17 cellular contexts compared by ENCODE assay signal in the genomic region with DNA sequence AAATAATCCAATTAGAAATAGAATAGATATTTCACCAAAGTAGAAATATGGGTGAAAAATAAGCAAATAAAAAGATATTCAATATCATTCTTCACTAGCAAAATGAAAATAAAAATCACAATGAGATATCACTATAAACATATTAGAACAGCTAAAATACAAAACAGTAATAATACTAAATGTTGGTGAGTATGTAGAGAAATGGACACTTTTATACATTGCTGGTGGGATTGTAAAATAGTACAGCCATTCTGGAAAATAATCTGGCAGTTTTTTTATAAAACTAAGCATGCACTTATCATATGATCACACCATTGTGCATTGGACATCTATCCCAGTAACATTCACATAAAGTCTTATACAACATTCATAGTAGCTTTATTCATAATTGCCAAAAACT.
A peak's percentile ranks its signal among the peaks of the same experiment; 100 is the strongest.
DNase-seq lines count a peak whose midpoint lies in the region; ATAC-seq and TF ChIP-seq lines count a peak whose summit lies in the region.
"Had no signal": no experiment of that assay in that cellular context is flagged by ENCODE, and none has a peak within 500 bp of the region (broad histone marks: within the 10 kb centered on the region; RNA-seq: fewer than 3 reads in every experiment).

No MANE protein-coding gene starts in this region.

- H3K4me3 ChIP-seq in esophagus squamous epithelium: no peak overlapping the region
- no peak overlapping the region for H3K4me3 ChIP-seq in esophagus muscularis mucosa

- no peak overlapping the region for H3K27ac ChIP-seq in CD4-positive, alpha-beta T cell (ENCODE audit: low read depth, low read length)
- H3K27ac ChIP-seq in esophagus squamous epithelium (no peak overlapping the region), esophagus muscularis mucosa (replicated peaks in 1 of 4) (no peak overlapping the region)

- TF ChIP-seq EP300 in esophagus muscularis mucosa (IDR thresholded peaks at IDR 0.05): no peak

- H3K4me1 ChIP-seq in esophagus squamous epithelium (no peaks in the 10 kb centered on the region), esophagus muscularis mucosa (no peaks in the 10 kb centered on the region)
- H3K4me1 ChIP-seq: Caco-2 had no signal

- ATAC-seq in activated CD8-positive, alpha-beta memory T cell treated with anti-CD3 and anti-CD28 coated beads, Interleukin-2, amount 10 ng/mL, durations not matched to agents 7 days and 5 days: no peak
- no peak for ATAC-seq in CD4-positive, alpha-beta T cell (ENCODE audit: poor library complexity)
- no peak for ATAC-seq in GM21447 (IDR thresholded peaks at IDR 0.05; ENCODE audit: unreplicated experiment)
- ATAC-seq: HepG2 had no signal

- H3K36me3 ChIP-seq in esophagus squamous epithelium: no peaks in the 10 kb centered on the region
- H3K36me3 ChIP-seq in esophagus muscularis mucosa: no peaks in the 10 kb centered on the region

- intact Hi-C loops in CD4-positive, alpha-beta T cell (cut with DNase I, micrococcal nuclease): loop anchor here (10.0 kb wide), 3 partner anchors 501 to 561 kb away; no protein-coding TSS in a partner anchor
- intact Hi-C loops in activated CD4-positive, alpha-beta memory T cell treated with anti-CD3 and anti-CD28 coated beads for 36 hours (cut with micrococcal nuclease): loop anchor here (10.0 kb wide), 1 partner anchor 729 kb away; the partner anchor contains the start of gene HNRNPC
- intact Hi-C loops in esophagus squamous epithelium (cut with DNase I) (no loop called here), esophagus muscularis mucosa (cut with DNase I) (no loop called here)

- H3K9me3 Mint-ChIP-seq in activated CD8-positive, alpha-beta memory T cell treated with anti-CD3 and anti-CD28 coated beads, Interleukin-2, amount 10 ng/mL, durations not matched to agents 7 days and 5 days (ENCODE audit: low read depth): no peaks in the 10 kb centered on the region
- H3K9me3 Mint-ChIP-seq in CD4-positive, alpha-beta T cell: no peaks in the 10 kb centered on the region
- H3K9me3 Mint-ChIP-seq in activated CD4-positive, alpha-beta memory T cell treated with anti-CD3 and anti-CD28 coated beads for 36 hours: no peaks in the 10 kb centered on the region
- no peaks in the 10 kb centered on the region for H3K9me3 Mint-ChIP-seq in activated naive CD8-positive, alpha-beta T cell treated with anti-CD3 and anti-CD28 coated beads for 36 hours
- H3K9me3 Mint-ChIP-seq: CD8-positive, alpha-beta memory T cell had no signal

- peak overlapping the region; percentile 71 for H3K27ac Mint-ChIP-seq in activated CD8-positive, alpha-beta memory T cell treated with anti-CD3 and anti-CD28 coated beads, Interleukin-2, amount 10 ng/mL, durations not matched to agents 7 days and 5 days
- H3K27ac Mint-ChIP-seq in CD4-positive, alpha-beta T cell: peak overlapping the region; percentile 57
- peak overlapping the region; percentile 83 for H3K27ac Mint-ChIP-seq in activated CD4-positive, alpha-beta memory T cell treated with anti-CD3 and anti-CD28 coated beads for 36 hours
- H3K27ac Mint-ChIP-seq in activated naive CD8-positive, alpha-beta T cell treated with anti-CD3 and anti-CD28 coated beads for 36 hours: peak overlapping the region; percentile 7
- H3K27ac Mint-ChIP-seq: B cell, HFFc6 had no signal

- DNase-seq in activated CD8-positive, alpha-beta memory T cell treated with anti-CD3 and anti-CD28 coated beads, Interleukin-2, amount 10 ng/mL, durations not matched to agents 7 days and 5 days: no peak
- DNase-seq in activated CD8-positive, alpha-beta memory T cell treated with anti-CD3 and anti-CD28 coated beads, Interleukin-2, amount 50 U/mL, for 48 hours: no peak
- no peak for DNase-seq in CD4-positive, alpha-beta T cell
- DNase-seq in activated CD4-positive, alpha-beta memory T cell treated with anti-CD3 and anti-CD28 coated beads for 36 hours: no peak
- no peak for DNase-seq in activated naive CD8-positive, alpha-beta T cell treated with anti-CD3 and anti-CD28 coated beads for 36 hours
- DNase-seq in esophagus squamous epithelium (lab: John Stamatoyannopoulos, UW): no peak
- DNase-seq in esophagus muscularis mucosa (ENCODE audit: extremely low spot score): no peak
- DNase-seq: C1 segment of cervical spinal cord; Caco-2; CD8-positive, alpha-beta memory T cell; DND-41; GDM1; HCEC 1CT; HFFc6 had no signal

- CTCF ChIA-PET in activated CD8-positive, alpha-beta memory T cell treated with anti-CD3 and anti-CD28 coated beads, Interleukin-2, amount 10 ng/mL, durations not matched to agents 7 days and 5 days (lab: Charles Lee): interaction anchor here (1.5 to 3.6 kb wide), 3 partner anchors 16 to 577 kb away, joined by 7 to 11 read pairs (median 8); no protein-coding TSS in a partner anchor
- CTCF ChIA-PET in CD4-positive, alpha-beta T cell (lab: Charles Lee): interaction anchor here (0.8 to 2.0 kb wide), 2 partner anchors 15 to 576 kb away, joined by 3 to 4 read pairs; no protein-coding TSS in a partner anchor
- CTCF ChIA-PET in activated CD4-positive, alpha-beta memory T cell treated with anti-CD3 and anti-CD28 coated beads for 36 hours (lab: Charles Lee): interaction anchor here (0.6 to 9.0 kb wide), 5 partner anchors 8 to 562 kb away, joined by 3 to 71 read pairs (median 3); no protein-coding TSS in a partner anchor

- H3K4me1 Mint-ChIP-seq in activated CD8-positive, alpha-beta memory T cell treated with anti-CD3 and anti-CD28 coated beads, Interleukin-2, amount 10 ng/mL, durations not matched to agents 7 days and 5 days: peaks cover 38% of the 10 kb centered on the region
- H3K4me1 Mint-ChIP-seq in CD4-positive, alpha-beta T cell (ENCODE audit: low read depth): peaks cover 29% of the 10 kb centered on the region
- peaks cover 9% of the 10 kb centered on the region for H3K4me1 Mint-ChIP-seq in activated CD4-positive, alpha-beta memory T cell treated with anti-CD3 and anti-CD28 coated beads for 36 hours (ENCODE audit: low read depth)
- peaks cover 10% of the 10 kb centered on the region for H3K4me1 Mint-ChIP-seq in activated naive CD8-positive, alpha-beta T cell treated with anti-CD3 and anti-CD28 coated beads for 36 hours
- H3K4me1 Mint-ChIP-seq: B cell had no signal

- H3K9me3 ChIP-seq in CD4-positive, alpha-beta T cell (ENCODE audit: control insufficient read depth, low read length): no peaks in the 10 kb centered on the region
- no peaks in the 10 kb centered on the region for H3K9me3 ChIP-seq in esophagus squamous epithelium
- no peaks in the 10 kb centered on the region for H3K9me3 ChIP-seq in esophagus muscularis mucosa
- H3K9me3 ChIP-seq: Caco-2 had no signal

- H3K27me3 Mint-ChIP-seq in activated CD8-positive, alpha-beta memory T cell treated with anti-CD3 and anti-CD28 coated beads, Interleukin-2, amount 10 ng/mL, durations not matched to agents 7 days and 5 days: no peaks in the 10 kb centered on the region
- no peaks in the 10 kb centered on the region for H3K27me3 Mint-ChIP-seq in CD4-positive, alpha-beta T cell
- H3K27me3 Mint-ChIP-seq in activated CD4-positive, alpha-beta memory T cell treated with anti-CD3 and anti-CD28 coated beads for 36 hours: no peaks in the 10 kb centered on the region
- H3K27me3 Mint-ChIP-seq in activated naive CD8-positive, alpha-beta T cell treated with anti-CD3 and anti-CD28 coated beads for 36 hours: no peaks in the 10 kb centered on the region
- H3K27me3 Mint-ChIP-seq: CD8-positive, alpha-beta memory T cell had no signal

- H3K36me3 Mint-ChIP-seq in activated CD8-positive, alpha-beta memory T cell treated with anti-CD3 and anti-CD28 coated beads, Interleukin-2, amount 10 ng/mL, durations not matched to agents 7 days and 5 days: peaks cover 5% of the 10 kb centered on the region
- H3K36me3 Mint-ChIP-seq in CD4-positive, alpha-beta T cell (ENCODE audit: low read depth): peaks cover 5% of the 10 kb centered on the region
- H3K36me3 Mint-ChIP-seq in activated CD4-positive, alpha-beta memory T cell treated with anti-CD3 and anti-CD28 coated beads for 36 hours: peaks cover 5% of the 10 kb centered on the region
- H3K36me3 Mint-ChIP-seq in activated naive CD8-positive, alpha-beta T cell treated with anti-CD3 and anti-CD28 coated beads for 36 hours: peaks cover 5% of the 10 kb centered on the region

- POLR2A ChIA-PET in CD4-positive, alpha-beta T cell (lab: Charles Lee): interaction anchor here (0.8 to 2.2 kb wide), 5 partner anchors 9 to 572 kb away, joined by 3 to 10 read pairs (median 3); no protein-coding TSS in a partner anchor
- POLR2A ChIA-PET in activated CD4-positive, alpha-beta memory T cell treated with anti-CD3 and anti-CD28 coated beads for 36 hours (lab: Charles Lee): interaction anchor here (1.0 to 1.6 kb wide), 2 partner anchors 513 to 548 kb away, joined by 3 to 4 read pairs; no protein-coding TSS in a partner anchor

- H3K4me3 Mint-ChIP-seq in activated CD8-positive, alpha-beta memory T cell treated with anti-CD3 and anti-CD28 coated beads, Interleukin-2, amount 10 ng/mL, durations not matched to agents 7 days and 5 days: no peak overlapping the region
- no peak overlapping the region for H3K4me3 Mint-ChIP-seq in CD4-positive, alpha-beta T cell
- no peak overlapping the region for H3K4me3 Mint-ChIP-seq in activated CD4-positive, alpha-beta memory T cell treated with anti-CD3 and anti-CD28 coated beads for 36 hours
- no peak overlapping the region for H3K4me3 Mint-ChIP-seq in activated naive CD8-positive, alpha-beta T cell treated with anti-CD3 and anti-CD28 coated beads for 36 hours
- H3K4me3 Mint-ChIP-seq: B cell, HFFc6 had no signal

- TF ChIP-seq CTCF in CD4-positive, alpha-beta T cell (IDR thresholded peaks at IDR 0.05): no peak
- TF ChIP-seq CTCF in esophagus squamous epithelium (IDR thresholded peaks at IDR 0.05) (no peak), esophagus muscularis mucosa (IDR thresholded peaks at IDR 0.05) (no peak)

- TF ChIP-seq POLR2A in esophagus squamous epithelium (IDR thresholded peaks at IDR 0.05) (no peak), esophagus muscularis mucosa (IDR thresholded peaks at IDR 0.05; ENCODE audit: low read depth) (no peak)

- no peaks in the 10 kb centered on the region for H3K27me3 ChIP-seq in CD4-positive, alpha-beta T cell (ENCODE audit: control insufficient read depth, insufficient read depth, low read length)
- H3K27me3 ChIP-seq in esophagus squamous epithelium (peaks cover 0 to 4% (median 0%) of the 10 kb centered on the region in 4 donors), esophagus muscularis mucosa (peaks cover 0 to 5% (median 0%) of the 10 kb centered on the region in 4 donors)

Comparison
In these comparisons a context has a peak if more than half of its experiments do, and no peak if none do; other contexts are left out.
1. H3K27ac Mint-ChIP-seq: peak in every context shown above with its lines; median percentile 83 in activated CD4-positive, alpha-beta memory T cell treated with anti-CD3 and anti-CD28 coated beads for 36 hours; 71 in activated CD8-positive, alpha-beta memory T cell treated with anti-CD3 and anti-CD28 coated beads, Interleukin-2, amount 10 ng/mL, durations not matched to agents 7 days and 5 days; 57 in CD4-positive, alpha-beta T cell; 7 in activated naive CD8-positive, alpha-beta T cell treated with anti-CD3 and anti-CD28 coated beads for 36 hours.
2. intact Hi-C loops: an anchor here in CD4-positive, alpha-beta T cell (10.0 kb wide) and activated CD4-positive, alpha-beta memory T cell treated with anti-CD3 and anti-CD28 coated beads for 36 hours (10.0 kb wide); none called in esophagus squamous epithelium and esophagus muscularis mucosa.